1 cellular context compared by ENCODE assay signal in the genomic region with DNA sequence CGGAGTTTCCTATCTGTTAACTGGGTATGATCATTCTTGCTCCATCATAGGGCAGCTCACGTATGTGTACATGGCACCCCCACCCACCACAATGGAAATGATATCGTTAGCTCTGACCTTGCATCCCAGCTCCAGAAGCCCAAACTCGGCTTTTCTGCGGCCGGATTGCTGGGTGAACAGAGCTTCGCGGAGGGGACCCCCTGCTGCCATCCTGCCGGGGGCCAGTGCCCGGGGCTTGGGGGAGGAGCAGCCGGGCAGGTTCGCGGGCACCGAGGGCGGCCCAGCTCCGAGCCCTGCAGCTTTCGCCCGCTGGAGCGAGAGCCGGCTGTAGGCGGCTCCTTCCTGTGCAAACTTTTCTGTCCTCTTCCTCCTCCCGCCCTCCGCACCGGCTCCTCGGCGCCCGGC.
TF ChIP-seq lines count a peak whose summit lies in the region.

No MANE protein-coding gene starts in this region.

TF ChIP-seq in HepG2, 621 proteins besides CTCF, POLR2A, EP300 and RAD21 (continued from another document and continues in another):
- TF ChIP-seq, protein P1, sequence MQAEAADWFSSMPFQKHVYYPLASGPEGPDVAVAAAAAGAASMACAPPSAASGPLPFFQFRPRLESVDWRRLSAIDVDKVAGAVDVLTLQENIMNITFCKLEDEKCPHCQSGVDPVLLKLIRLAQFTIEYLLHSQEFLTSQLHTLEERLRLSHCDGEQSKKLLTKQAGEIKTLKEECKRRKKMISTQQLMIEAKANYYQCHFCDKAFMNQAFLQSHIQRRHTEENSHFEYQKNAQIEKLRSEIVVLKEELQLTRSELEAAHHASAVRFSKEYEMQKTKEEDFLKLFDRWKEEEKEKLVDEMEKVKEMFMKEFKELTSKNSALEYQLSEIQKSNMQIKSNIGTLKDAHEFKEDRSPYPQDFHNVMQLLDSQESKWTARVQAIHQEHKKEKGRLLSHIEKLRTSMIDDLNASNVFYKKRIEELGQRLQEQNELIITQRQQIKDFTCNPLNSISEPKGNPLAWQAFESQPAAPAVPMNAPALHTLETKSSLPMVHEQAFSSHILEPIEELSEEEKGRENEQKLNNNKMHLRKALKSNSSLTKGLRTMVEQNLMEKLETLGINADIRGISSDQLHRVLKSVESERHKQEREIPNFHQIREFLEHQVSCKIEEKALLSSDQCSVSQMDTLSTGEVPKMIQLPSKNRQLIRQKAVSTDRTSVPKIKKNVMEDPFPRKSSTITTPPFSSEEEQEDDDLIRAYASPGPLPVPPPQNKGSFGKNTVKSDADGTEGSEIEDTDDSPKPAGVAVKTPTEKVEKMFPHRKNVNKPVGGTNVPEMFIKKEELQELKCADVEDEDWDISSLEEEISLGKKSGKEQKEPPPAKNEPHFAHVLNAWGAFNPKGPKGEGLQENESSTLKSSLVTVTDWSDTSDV (CRISPR knock-in tag; IDR thresholded peaks at IDR 0.05): no peak
- TF ChIP-seq, protein P2, sequence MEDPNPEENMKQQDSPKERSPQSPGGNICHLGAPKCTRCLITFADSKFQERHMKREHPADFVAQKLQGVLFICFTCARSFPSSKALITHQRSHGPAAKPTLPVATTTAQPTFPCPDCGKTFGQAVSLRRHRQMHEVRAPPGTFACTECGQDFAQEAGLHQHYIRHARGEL (CRISPR knock-in tag; IDR thresholded peaks at IDR 0.05): no peak
- TF ChIP-seq ZNF570 (CRISPR knock-in tag; IDR thresholded peaks at IDR 0.05; ENCODE audit: borderline replicate concordance) (no peak), PLRG1 (conservative IDR thresholded peaks at IDR 0.05) (no peak), ZNF883 (CRISPR knock-in tag; IDR thresholded peaks at IDR 0.05; ENCODE audit: not compliant biosample characterization) (no peak), LCORL (IDR thresholded peaks at IDR 0.05) (no peak), LCORL (CRISPR knock-in tag; IDR thresholded peaks at IDR 0.05) (0 out of 2 replicates have a peak, but pooled peaks have one; percentile 33), ZNF225 (CRISPR knock-in tag; IDR thresholded peaks at IDR 0.05) (no peak), ZNF670 (CRISPR knock-in tag; IDR thresholded peaks at IDR 0.05; ENCODE audit: borderline replicate concordance) (no peak), ZSCAN30 (CRISPR knock-in tag; IDR thresholded peaks at IDR 0.05) (no peak), ZNF558 (CRISPR knock-in tag; IDR thresholded peaks at IDR 0.05; ENCODE audit: borderline replicate concordance) (peak; percentile 48; the same call in 1 of the 2 replicates), MLLT10 (CRISPR knock-in tag; IDR thresholded peaks at IDR 0.05) (no peak), EHMT2 (IDR thresholded peaks at IDR 0.05; ENCODE audit: borderline replicate concordance, low read depth, low read length) (no peak), SP140L (CRISPR knock-in tag; IDR thresholded peaks at IDR 0.05; ENCODE audit: borderline replicate concordance) (no peak), ESRRA (CRISPR knock-in tag; IDR thresholded peaks at IDR 0.05; ENCODE audit: low read depth) (no peak), HHEX (CRISPR knock-in tag; IDR thresholded peaks at IDR 0.05) (no peak), IRF2 (CRISPR knock-in tag; IDR thresholded peaks at IDR 0.05) (no peak), ZC3H13 (CRISPR knock-in tag; IDR thresholded peaks at IDR 0.05) (no peak), TRIM24 (CRISPR knock-in tag; IDR thresholded peaks at IDR 0.05) (no peak), ETV6 (CRISPR knock-in tag; conservative IDR thresholded peaks at IDR 0.05) (no peak), RCOR2 (CRISPR knock-in tag; IDR thresholded peaks at IDR 0.05) (no peak), GFI1 (CRISPR knock-in tag; IDR thresholded peaks at IDR 0.05; ENCODE audit: borderline replicate concordance) (no peak), RNF2 (conservative IDR thresholded peaks at IDR 0.05; ENCODE audit: low read depth) (no peak), ISL2 (CRISPR knock-in tag; IDR thresholded peaks at IDR 0.05) (0 out of 2 replicates have a peak, but pooled peaks have one; percentile 31)
- TF ChIP-seq, protein P3, sequence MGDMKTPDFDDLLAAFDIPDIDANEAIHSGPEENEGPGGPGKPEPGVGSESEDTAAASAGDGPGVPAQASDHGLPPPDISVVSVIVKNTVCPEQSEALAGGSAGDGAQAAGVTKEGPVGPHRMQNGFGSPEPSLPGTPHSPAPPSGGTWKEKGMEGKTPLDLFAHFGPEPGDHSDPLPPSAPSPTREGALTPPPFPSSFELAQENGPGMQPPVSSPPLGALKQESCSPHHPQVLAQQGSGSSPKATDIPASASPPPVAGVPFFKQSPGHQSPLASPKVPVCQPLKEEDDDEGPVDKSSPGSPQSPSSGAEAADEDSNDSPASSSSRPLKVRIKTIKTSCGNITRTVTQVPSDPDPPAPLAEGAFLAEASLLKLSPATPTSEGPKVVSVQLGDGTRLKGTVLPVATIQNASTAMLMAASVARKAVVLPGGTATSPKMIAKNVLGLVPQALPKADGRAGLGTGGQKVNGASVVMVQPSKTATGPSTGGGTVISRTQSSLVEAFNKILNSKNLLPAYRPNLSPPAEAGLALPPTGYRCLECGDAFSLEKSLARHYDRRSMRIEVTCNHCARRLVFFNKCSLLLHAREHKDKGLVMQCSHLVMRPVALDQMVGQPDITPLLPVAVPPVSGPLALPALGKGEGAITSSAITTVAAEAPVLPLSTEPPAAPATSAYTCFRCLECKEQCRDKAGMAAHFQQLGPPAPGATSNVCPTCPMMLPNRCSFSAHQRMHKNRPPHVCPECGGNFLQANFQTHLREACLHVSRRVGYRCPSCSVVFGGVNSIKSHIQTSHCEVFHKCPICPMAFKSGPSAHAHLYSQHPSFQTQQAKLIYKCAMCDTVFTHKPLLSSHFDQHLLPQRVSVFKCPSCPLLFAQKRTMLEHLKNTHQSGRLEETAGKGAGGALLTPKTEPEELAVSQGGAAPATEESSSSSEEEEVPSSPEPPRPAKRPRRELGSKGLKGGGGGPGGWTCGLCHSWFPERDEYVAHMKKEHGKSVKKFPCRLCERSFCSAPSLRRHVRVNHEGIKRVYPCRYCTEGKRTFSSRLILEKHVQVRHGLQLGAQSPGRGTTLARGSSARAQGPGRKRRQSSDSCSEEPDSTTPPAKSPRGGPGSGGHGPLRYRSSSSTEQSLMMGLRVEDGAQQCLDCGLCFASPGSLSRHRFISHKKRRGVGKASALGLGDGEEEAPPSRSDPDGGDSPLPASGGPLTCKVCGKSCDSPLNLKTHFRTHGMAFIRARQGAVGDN (CRISPR knock-in tag; IDR thresholded peaks at IDR 0.05): peak; percentile 28
- TF ChIP-seq, protein P4, sequence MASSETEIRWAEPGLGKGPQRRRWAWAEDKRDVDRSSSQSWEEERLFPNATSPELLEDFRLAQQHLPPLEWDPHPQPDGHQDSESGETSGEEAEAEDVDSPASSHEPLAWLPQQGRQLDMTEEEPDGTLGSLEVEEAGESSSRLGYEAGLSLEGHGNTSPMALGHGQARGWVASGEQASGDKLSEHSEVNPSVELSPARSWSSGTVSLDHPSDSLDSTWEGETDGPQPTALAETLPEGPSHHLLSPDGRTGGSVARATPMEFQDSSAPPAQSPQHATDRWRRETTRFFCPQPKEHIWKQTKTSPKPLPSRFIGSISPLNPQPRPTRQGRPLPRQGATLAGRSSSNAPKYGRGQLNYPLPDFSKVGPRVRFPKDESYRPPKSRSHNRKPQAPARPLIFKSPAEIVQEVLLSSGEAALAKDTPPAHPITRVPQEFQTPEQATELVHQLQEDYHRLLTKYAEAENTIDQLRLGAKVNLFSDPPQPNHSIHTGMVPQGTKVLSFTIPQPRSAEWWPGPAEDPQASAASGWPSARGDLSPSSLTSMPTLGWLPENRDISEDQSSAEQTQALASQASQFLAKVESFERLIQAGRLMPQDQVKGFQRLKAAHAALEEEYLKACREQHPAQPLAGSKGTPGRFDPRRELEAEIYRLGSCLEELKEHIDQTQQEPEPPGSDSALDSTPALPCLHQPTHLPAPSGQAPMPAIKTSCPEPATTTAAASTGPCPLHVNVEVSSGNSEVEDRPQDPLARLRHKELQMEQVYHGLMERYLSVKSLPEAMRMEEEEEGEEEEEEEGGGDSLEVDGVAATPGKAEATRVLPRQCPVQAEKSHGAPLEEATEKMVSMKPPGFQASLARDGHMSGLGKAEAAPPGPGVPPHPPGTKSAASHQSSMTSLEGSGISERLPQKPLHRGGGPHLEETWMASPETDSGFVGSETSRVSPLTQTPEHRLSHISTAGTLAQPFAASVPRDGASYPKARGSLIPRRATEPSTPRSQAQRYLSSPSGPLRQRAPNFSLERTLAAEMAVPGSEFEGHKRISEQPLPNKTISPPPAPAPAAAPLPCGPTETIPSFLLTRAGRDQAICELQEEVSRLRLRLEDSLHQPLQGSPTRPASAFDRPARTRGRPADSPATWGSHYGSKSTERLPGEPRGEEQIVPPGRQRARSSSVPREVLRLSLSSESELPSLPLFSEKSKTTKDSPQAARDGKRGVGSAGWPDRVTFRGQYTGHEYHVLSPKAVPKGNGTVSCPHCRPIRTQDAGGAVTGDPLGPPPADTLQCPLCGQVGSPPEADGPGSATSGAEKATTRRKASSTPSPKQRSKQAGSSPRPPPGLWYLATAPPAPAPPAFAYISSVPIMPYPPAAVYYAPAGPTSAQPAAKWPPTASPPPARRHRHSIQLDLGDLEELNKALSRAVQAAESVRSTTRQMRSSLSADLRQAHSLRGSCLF (CRISPR knock-in tag; IDR thresholded peaks at IDR 0.05; ENCODE audit: borderline replicate concordance): no peak
- TF ChIP-seq, protein P5, sequence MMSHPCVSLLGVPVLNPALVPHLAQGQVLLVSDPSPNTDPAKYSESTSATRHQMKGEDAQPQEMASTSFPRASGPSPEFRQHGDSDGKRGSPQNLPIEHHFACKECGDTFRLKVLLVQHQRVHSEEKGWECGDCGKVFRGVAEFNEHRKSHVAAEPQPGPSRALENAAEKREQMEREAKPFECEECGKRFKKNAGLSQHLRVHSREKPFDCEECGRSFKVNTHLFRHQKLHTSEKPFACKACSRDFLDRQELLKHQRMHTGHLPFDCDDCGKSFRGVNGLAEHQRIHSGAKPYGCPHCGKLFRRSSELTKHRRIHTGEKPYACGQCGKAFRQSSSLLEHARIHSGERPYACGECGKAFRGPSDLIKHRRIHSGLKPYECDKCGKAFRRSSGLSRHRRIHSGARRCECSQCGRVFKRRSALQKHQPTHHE (CRISPR knock-in tag; IDR thresholded peaks at IDR 0.05; ENCODE audit: borderline replicate concordance): no peak
- TF ChIP-seq, protein P6, sequence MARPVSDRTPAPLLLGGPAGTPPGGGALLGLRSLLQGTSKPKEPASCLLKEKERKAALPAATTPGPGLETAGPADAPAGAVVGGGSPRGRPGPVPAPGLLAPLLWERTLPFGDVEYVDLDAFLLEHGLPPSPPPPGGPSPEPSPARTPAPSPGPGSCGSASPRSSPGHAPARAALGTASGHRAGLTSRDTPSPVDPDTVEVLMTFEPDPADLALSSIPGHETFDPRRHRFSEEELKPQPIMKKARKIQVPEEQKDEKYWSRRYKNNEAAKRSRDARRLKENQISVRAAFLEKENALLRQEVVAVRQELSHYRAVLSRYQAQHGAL (CRISPR knock-in tag; IDR thresholded peaks at IDR 0.05; ENCODE audit: not compliant biosample characterization): no peak
- TF ChIP-seq, protein P7, sequence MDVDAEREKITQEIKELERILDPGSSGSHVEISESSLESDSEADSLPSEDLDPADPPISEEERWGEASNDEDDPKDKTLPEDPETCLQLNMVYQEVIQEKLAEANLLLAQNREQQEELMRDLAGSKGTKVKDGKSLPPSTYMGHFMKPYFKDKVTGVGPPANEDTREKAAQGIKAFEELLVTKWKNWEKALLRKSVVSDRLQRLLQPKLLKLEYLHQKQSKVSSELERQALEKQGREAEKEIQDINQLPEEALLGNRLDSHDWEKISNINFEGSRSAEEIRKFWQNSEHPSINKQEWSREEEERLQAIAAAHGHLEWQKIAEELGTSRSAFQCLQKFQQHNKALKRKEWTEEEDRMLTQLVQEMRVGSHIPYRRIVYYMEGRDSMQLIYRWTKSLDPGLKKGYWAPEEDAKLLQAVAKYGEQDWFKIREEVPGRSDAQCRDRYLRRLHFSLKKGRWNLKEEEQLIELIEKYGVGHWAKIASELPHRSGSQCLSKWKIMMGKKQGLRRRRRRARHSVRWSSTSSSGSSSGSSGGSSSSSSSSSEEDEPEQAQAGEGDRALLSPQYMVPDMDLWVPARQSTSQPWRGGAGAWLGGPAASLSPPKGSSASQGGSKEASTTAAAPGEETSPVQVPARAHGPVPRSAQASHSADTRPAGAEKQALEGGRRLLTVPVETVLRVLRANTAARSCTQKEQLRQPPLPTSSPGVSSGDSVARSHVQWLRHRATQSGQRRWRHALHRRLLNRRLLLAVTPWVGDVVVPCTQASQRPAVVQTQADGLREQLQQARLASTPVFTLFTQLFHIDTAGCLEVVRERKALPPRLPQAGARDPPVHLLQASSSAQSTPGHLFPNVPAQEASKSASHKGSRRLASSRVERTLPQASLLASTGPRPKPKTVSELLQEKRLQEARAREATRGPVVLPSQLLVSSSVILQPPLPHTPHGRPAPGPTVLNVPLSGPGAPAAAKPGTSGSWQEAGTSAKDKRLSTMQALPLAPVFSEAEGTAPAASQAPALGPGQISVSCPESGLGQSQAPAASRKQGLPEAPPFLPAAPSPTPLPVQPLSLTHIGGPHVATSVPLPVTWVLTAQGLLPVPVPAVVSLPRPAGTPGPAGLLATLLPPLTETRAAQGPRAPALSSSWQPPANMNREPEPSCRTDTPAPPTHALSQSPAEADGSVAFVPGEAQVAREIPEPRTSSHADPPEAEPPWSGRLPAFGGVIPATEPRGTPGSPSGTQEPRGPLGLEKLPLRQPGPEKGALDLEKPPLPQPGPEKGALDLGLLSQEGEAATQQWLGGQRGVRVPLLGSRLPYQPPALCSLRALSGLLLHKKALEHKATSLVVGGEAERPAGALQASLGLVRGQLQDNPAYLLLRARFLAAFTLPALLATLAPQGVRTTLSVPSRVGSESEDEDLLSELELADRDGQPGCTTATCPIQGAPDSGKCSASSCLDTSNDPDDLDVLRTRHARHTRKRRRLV (CRISPR knock-in tag; IDR thresholded peaks at IDR 0.05): no peak
- TF ChIP-seq, protein P8, sequence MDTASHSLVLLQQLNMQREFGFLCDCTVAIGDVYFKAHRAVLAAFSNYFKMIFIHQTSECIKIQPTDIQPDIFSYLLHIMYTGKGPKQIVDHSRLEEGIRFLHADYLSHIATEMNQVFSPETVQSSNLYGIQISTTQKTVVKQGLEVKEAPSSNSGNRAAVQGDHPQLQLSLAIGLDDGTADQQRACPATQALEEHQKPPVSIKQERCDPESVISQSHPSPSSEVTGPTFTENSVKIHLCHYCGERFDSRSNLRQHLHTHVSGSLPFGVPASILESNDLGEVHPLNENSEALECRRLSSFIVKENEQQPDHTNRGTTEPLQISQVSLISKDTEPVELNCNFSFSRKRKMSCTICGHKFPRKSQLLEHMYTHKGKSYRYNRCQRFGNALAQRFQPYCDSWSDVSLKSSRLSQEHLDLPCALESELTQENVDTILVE (CRISPR knock-in tag; IDR thresholded peaks at IDR 0.05): no peak
